In the genomic region with DNA sequence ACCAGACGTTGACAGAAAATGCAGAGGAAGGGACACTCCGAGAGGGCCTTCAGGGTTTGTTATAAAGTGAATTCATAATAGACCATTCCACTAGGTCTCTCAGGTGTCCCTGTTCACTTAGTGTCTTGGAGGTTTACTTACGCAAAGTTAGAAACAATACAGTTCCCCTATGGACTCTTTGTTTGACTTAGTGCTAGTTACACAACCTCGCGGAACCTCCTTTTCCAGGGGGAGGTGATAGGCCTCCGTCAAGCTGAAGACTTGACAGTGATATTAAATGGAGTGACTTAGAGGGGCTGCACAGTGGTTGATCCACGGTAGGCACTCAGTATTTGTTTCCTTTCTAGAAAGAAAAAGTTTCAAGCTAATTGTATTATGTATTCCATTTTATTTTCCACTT, we compare ENCODE assay signal across 8 cellular contexts. TPM values are rescaled to one million over a fixed set of nuclear protein-coding genes. Genes with fewer than 3 reads are reported as not detected.
DNase-seq lines count a peak whose midpoint lies in the region; ATAC-seq and TF ChIP-seq lines count a peak whose summit lies in the region.

No MANE protein-coding gene starts in this region.

- TF ChIP-seq CTCF in liver (IDR thresholded peaks at IDR 0.05; ENCODE audit: low read depth, low read length, missing input control): no peak
- no peak for TF ChIP-seq CTCF in GM20000 (IDR thresholded peaks at IDR 0.05; ENCODE audit: extremely low read depth, missing control alignments)

- ATAC-seq in activated naive CD4-positive, alpha-beta T cell treated with anti-CD3 and anti-CD28 coated beads, Interleukin-2, amount 50 U/mL, for 72 hours: no peak
- no peak for ATAC-seq in HG02852 (IDR thresholded peaks at IDR 0.05; ENCODE audit: unreplicated experiment)

- no peaks in the 10 kb centered on the region for H3K27me3 ChIP-seq in liver (ENCODE audit: control insufficient read depth in 4 of 4, insufficient read depth in 4 of 4, low read length in 3 of 4)

- peaks cover 12% of the 10 kb centered on the region for H3K36me3 Mint-ChIP-seq in activated naive CD4-positive, alpha-beta T cell treated with anti-CD3 and anti-CD28 coated beads, Interleukin-2, amount 50 U/mL, for 24 hours
- H3K36me3 Mint-ChIP-seq in activated naive CD4-positive, alpha-beta T cell treated with anti-CD3 and anti-CD28 coated beads, Interleukin-2, amount 50 U/mL, for 72 hours: peaks cover 42 to 47% of the 10 kb centered on the region in 2 donors

- no peaks in the 10 kb centered on the region for H3K9me3 ChIP-seq in liver (ENCODE audit: control insufficient read depth in 4 of 4, low read length in 3 of 4)

- peaks cover 3 to 25% (median 15%) of the 10 kb centered on the region in 4 donors for H3K36me3 ChIP-seq in liver (ENCODE audit: control insufficient read depth in 4 of 4, insufficient read depth in 3 of 4, low read depth in 1 of 4, low read length in 3 of 4)
- H3K36me3 ChIP-seq in urinary bladder (ENCODE audit: insufficient read depth): no peaks in the 10 kb centered on the region

- TF ChIP-seq RAD21 in liver (IDR thresholded peaks at IDR 0.05): no peak

- peaks cover 66% of the 10 kb centered on the region for H3K4me1 Mint-ChIP-seq in activated naive CD4-positive, alpha-beta T cell treated with anti-CD3 and anti-CD28 coated beads, Interleukin-2, amount 50 U/mL, for 24 hours

- H3K9ac ChIP-seq in liver (ENCODE audit: low read depth in 1 of 2, low read length in 2 of 2): peak overlapping the region; percentile 17 to 84

- H3K27me3 Mint-ChIP-seq in activated naive CD4-positive, alpha-beta T cell treated with anti-CD3 and anti-CD28 coated beads, Interleukin-2, amount 50 U/mL, for 24 hours: no peaks in the 10 kb centered on the region

- H3K4me1 ChIP-seq in liver (ENCODE audit: control insufficient read depth in 4 of 4, insufficient read depth in 4 of 4, low read length in 3 of 4) (peaks cover 5 to 24% (median 20%) of the 10 kb centered on the region in 4 donors), urinary bladder (ENCODE audit: insufficient read depth) (peaks cover 1% of the 10 kb centered on the region)

- no peak for DNase-seq in activated naive CD4-positive, alpha-beta T cell treated with anti-CD3 and anti-CD28 coated beads, Interleukin-2, amount 50 U/mL, for 16 hours
- no peak for DNase-seq in activated naive CD4-positive, alpha-beta T cell treated with anti-CD3 and anti-CD28 coated beads, Interleukin-2, amount 50 U/mL, for 72 hours (ENCODE audit: low spot score in 2 of 2)
- DNase-seq in GM20000 (ENCODE audit: low spot score) (no peak), NCI-H226 (no peak)

- 21% methylated on average over 7 of the region's 7 CpGs for WGBS in liver
- 44% methylated on average over 7 of the region's 7 CpGs for WGBS in urinary bladder

- no peak overlapping the region for H3K27ac ChIP-seq in liver (ENCODE audit: low read depth in 1 of 2, low read length in 2 of 2)
- H3K27ac ChIP-seq in urinary bladder (ENCODE audit: low read depth): no peak overlapping the region

- H3K27ac Mint-ChIP-seq in activated naive CD4-positive, alpha-beta T cell treated with anti-CD3 and anti-CD28 coated beads, Interleukin-2, amount 50 U/mL, for 24 hours: peak overlapping the region; percentile 77
- peak overlapping the region; percentile 96 to 99 for H3K27ac Mint-ChIP-seq in activated naive CD4-positive, alpha-beta T cell treated with anti-CD3 and anti-CD28 coated beads, Interleukin-2, amount 50 U/mL, for 72 hours

- peak overlapping the region; percentile 72 to 99 (median 78) for H3K4me3 ChIP-seq in liver (ENCODE audit: low read depth in 1 of 3, low read length in 3 of 3)
- H3K4me3 ChIP-seq in urinary bladder (ENCODE audit: low read depth, low read length): peak overlapping the region; percentile 89

- no peaks in the 10 kb centered on the region for H3K9me3 Mint-ChIP-seq in activated naive CD4-positive, alpha-beta T cell treated with anti-CD3 and anti-CD28 coated beads, Interleukin-2, amount 50 U/mL, for 24 hours
- no peaks in the 10 kb centered on the region for H3K9me3 Mint-ChIP-seq in activated naive CD4-positive, alpha-beta T cell treated with anti-CD3 and anti-CD28 coated beads, Interleukin-2, amount 50 U/mL, for 72 hours

- peak overlapping the region; percentile 97 for H3K4me3 Mint-ChIP-seq in activated naive CD4-positive, alpha-beta T cell treated with anti-CD3 and anti-CD28 coated beads, Interleukin-2, amount 50 U/mL, for 24 hours

TF ChIP-seq in liver, 16 proteins besides CTCF, POLR2A, EP300 and RAD21:
- TF ChIP-seq TAF1 (conservative IDR thresholded peaks at IDR 0.05): no peak
- TF ChIP-seq, protein P1, sequence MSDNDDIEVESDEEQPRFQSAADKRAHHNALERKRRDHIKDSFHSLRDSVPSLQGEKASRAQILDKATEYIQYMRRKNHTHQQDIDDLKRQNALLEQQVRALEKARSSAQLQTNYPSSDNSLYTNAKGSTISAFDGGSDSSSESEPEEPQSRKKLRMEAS (IDR thresholded peaks at IDR 0.05): no peak
- TF ChIP-seq YY1 (IDR thresholded peaks at IDR 0.05): no peak
- TF ChIP-seq REST (IDR thresholded peaks at IDR 0.05): no peak
- TF ChIP-seq JUND (IDR thresholded peaks at IDR 0.05): no peak
- no peak for TF ChIP-seq RXRA (IDR thresholded peaks at IDR 0.05)
- TF ChIP-seq NR2F2 (IDR thresholded peaks at IDR 0.05): no peak
- TF ChIP-seq ATF3 (IDR thresholded peaks at IDR 0.05): no peak
- TF ChIP-seq FOXA1 (IDR thresholded peaks at IDR 0.05): no peak
- no peak for TF ChIP-seq FOXA2 (IDR thresholded peaks at IDR 0.05)
- TF ChIP-seq, protein P2, sequence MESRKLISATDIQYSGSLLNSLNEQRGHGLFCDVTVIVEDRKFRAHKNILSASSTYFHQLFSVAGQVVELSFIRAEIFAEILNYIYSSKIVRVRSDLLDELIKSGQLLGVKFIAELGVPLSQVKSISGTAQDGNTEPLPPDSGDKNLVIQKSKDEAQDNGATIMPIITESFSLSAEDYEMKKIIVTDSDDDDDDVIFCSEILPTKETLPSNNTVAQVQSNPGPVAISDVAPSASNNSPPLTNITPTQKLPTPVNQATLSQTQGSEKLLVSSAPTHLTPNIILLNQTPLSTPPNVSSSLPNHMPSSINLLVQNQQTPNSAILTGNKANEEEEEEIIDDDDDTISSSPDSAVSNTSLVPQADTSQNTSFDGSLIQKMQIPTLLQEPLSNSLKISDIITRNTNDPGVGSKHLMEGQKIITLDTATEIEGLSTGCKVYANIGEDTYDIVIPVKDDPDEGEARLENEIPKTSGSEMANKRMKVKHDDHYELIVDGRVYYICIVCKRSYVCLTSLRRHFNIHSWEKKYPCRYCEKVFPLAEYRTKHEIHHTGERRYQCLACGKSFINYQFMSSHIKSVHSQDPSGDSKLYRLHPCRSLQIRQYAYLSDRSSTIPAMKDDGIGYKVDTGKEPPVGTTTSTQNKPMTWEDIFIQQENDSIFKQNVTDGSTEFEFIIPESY (IDR thresholded peaks at IDR 0.05): no peak
- no peak for TF ChIP-seq GABPA (IDR thresholded peaks at IDR 0.05 in 1 of 2, conservative IDR thresholded peaks at IDR 0.05 in 1 of 2)
- TF ChIP-seq HNF4G (IDR thresholded peaks at IDR 0.05): no peak
- no peak for TF ChIP-seq HNF4A (conservative IDR thresholded peaks at IDR 0.05)
- no peak for TF ChIP-seq SP1 (IDR thresholded peaks at IDR 0.05)
- no peak for TF ChIP-seq EGR1 (IDR thresholded peaks at IDR 0.05; ENCODE audit: low read depth in 2 of 2)

RNA-seq across cellular contexts. Expression of gene CCT5, which starts 1.3 kb away (rescaled TPM):
- 100 to 1,000 TPM; 347 to 353 TPM for total RNA-seq in activated naive CD4-positive, alpha-beta T cell treated with anti-CD3 and anti-CD28 coated beads, Interleukin-2, amount 50 U/mL, for 72 hours
- 100 to 1,000 TPM; 130 to 157 TPM for total RNA-seq in liver
- 10 to 100 TPM; 68.4 to 79.6 TPM for polyA plus RNA-seq in liver
- 173 TPM for total RNA-seq in urinary bladder
- polyA plus RNA-seq in urinary bladder: 148 TPM

RNA-seq across cellular contexts. Expression of gene ATPSCKMT, which starts 1.7 kb away (rescaled TPM):
- 10 to 100 TPM; 16.9 to 20.9 TPM for total RNA-seq in activated naive CD4-positive, alpha-beta T cell treated with anti-CD3 and anti-CD28 coated beads, Interleukin-2, amount 50 U/mL, for 72 hours
- total RNA-seq in liver: 10 to 100 TPM; 11.9 to 21.9 TPM
- 1 to 10 TPM; 8.3 to 8.5 TPM for polyA plus RNA-seq in liver
- 40.1 TPM for total RNA-seq in urinary bladder
- 13.9 TPM for polyA plus RNA-seq in urinary bladder

RNA-seq across cellular contexts. Expression of gene CMBL, which starts 56.3 kb away (rescaled TPM):
- total RNA-seq in activated naive CD4-positive, alpha-beta T cell treated with anti-CD3 and anti-CD28 coated beads, Interleukin-2, amount 50 U/mL, for 72 hours: 1 to 10 TPM in 1 of 2 donors, under 1 TPM in 1; 0.80 to 1.7 TPM
- total RNA-seq in liver (10 to 100 TPM in 1 of 2 donors, 1 to 10 TPM in 1; 6.8 to 33.7 TPM), urinary bladder (17.2 TPM)
- polyA plus RNA-seq in liver (10 to 100 TPM; 49.8 to 56.1 TPM), urinary bladder (28.2 TPM)
